29 cellular contexts compared by ENCODE assay signal in genomic region chr4:93743638-93744037, GRCh38.
"Had no signal": no experiment of that assay in that cellular context is flagged by ENCODE, and none has a peak within 500 bp of the region (broad histone marks: within the 10 kb centered on the region; RNA-seq: fewer than 3 reads in every experiment).

No MANE protein-coding gene starts in this region.

- H3K4me3 Mint-ChIP-seq: stimulated activated effector memory CD8-positive, alpha-beta T cell treated with anti-CD3 and anti-CD28 coated beads, Interleukin-12 subunit alpha, Interleukin-12 subunit beta, amount 100 ng/mL, for 72 hours; stimulated activated memory B cell treated with anti-CD40 and anti-IgM and Interleukin-4, amounts not matched to agents 10 μg/mL and 1 μg/mL and 100 μg/mL, for 72 hours; stimulated activated naive B cell treated with anti-CD40 and anti-IgM and Interleukin-4, amounts not matched to agents 10 μg/mL and 1 μg/mL and 100 μg/mL, for 72 hours; stimulated activated naive CD8-positive, alpha-beta T cell treated with anti-CD3 and anti-CD28 coated beads, Interleukin-15, amount 100 ng/mL, for 72 hours; stimulated activated naive CD8-positive, alpha-beta T cell treated with anti-CD3 and anti-CD28 coated beads, Interleukin-15, Interleukin-2, amounts not matched to agents 100 ng/mL and 50 ng/mL, for 24 hours; type B pancreatic cell had no signal

- H3K4me1 ChIP-seq: testis, thyroid gland, tibial artery, tibial nerve, transverse colon, upper lobe of left lung, uterus, vagina had no signal

- H3K27ac Mint-ChIP-seq: stimulated activated effector memory CD8-positive, alpha-beta T cell treated with anti-CD3 and anti-CD28 coated beads, Interleukin-12 subunit alpha, Interleukin-12 subunit beta, amount 100 ng/mL, for 72 hours; stimulated activated memory B cell treated with anti-CD40 and anti-IgM and Interleukin-4, amounts not matched to agents 10 μg/mL and 1 μg/mL and 100 μg/mL, for 72 hours; stimulated activated naive B cell treated with anti-CD40 and anti-IgM and Interleukin-4, amounts not matched to agents 10 μg/mL and 1 μg/mL and 100 μg/mL, for 72 hours; stimulated activated naive CD8-positive, alpha-beta T cell treated with anti-CD3 and anti-CD28 coated beads, Interleukin-15, amount 100 ng/mL, for 72 hours; stimulated activated naive CD8-positive, alpha-beta T cell treated with anti-CD3 and anti-CD28 coated beads, Interleukin-15, Interleukin-2, amounts not matched to agents 100 ng/mL and 50 ng/mL, for 24 hours; type B pancreatic cell had no signal

- H3K36me3 Mint-ChIP-seq: stimulated activated effector memory CD8-positive, alpha-beta T cell treated with anti-CD3 and anti-CD28 coated beads, Interleukin-12 subunit alpha, Interleukin-12 subunit beta, amount 100 ng/mL, for 72 hours; stimulated activated memory B cell treated with anti-CD40 and anti-IgM and Interleukin-4, amounts not matched to agents 10 μg/mL and 1 μg/mL and 100 μg/mL, for 72 hours; stimulated activated naive B cell treated with anti-CD40 and anti-IgM and Interleukin-4, amounts not matched to agents 10 μg/mL and 1 μg/mL and 100 μg/mL, for 72 hours; type B pancreatic cell had no signal

- H3K9me3 Mint-ChIP-seq: stimulated activated naive B cell treated with anti-CD40 and anti-IgM and Interleukin-4, amounts not matched to agents 10 μg/mL and 1 μg/mL and 100 μg/mL, for 72 hours; type B pancreatic cell had no signal

- H3K36me3 ChIP-seq: stomach, suprapubic skin, thoracic aorta, thyroid gland, tibial artery, tibial nerve, transverse colon, upper lobe of left lung, upper lobe of right lung, uterus, vagina had no signal

- H3K27me3 Mint-ChIP-seq: stimulated activated memory B cell treated with anti-CD40 and anti-IgM and Interleukin-4, amounts not matched to agents 10 μg/mL and 1 μg/mL and 100 μg/mL, for 72 hours; stimulated activated naive B cell treated with anti-CD40 and anti-IgM and Interleukin-4, amounts not matched to agents 10 μg/mL and 1 μg/mL and 100 μg/mL, for 72 hours; stimulated activated naive CD8-positive, alpha-beta T cell treated with anti-CD3 and anti-CD28 coated beads, Interleukin-15, amount 100 ng/mL, for 72 hours; stimulated activated naive CD8-positive, alpha-beta T cell treated with anti-CD3 and anti-CD28 coated beads, Interleukin-15, Interleukin-2, amounts not matched to agents 100 ng/mL and 50 ng/mL, for 24 hours; type B pancreatic cell had no signal

- H3K9me3 ChIP-seq: stomach, suprapubic skin, testis, thoracic aorta, thyroid gland, tibial artery, tibial nerve, transverse colon, upper lobe of left lung, upper lobe of right lung, uterus, vagina had no signal

- H3K27ac ChIP-seq: stomach, suprapubic skin, testis, thoracic aorta, thyroid gland, tibial artery, tibial nerve, transverse colon, upper lobe of left lung, upper lobe of right lung, uterus, vagina had no signal

- DNase-seq: stimulated activated CD4-positive, alpha-beta T cell treated with anti-CD3 and anti-CD28 coated beads, Interleukin-2, amount 100 ng/mL, for 48 hours; stimulated activated CD4-positive, alpha-beta T cell treated with anti-CD3 and anti-CD28 coated beads, Interleukin-4, amount 100 ng/mL, for 1 hour; stimulated activated CD4-positive, alpha-beta T cell treated with anti-CD3 and anti-CD28 coated beads, Interleukin-4, amount 100 ng/mL, for 24 hours; stimulated activated CD4-positive, alpha-beta T cell treated with anti-CD3 and anti-CD28 coated beads, Interleukin-4, amount 100 ng/mL, for 4 hours; stimulated activated CD8-positive, alpha-beta memory T cell treated with anti-CD3 and anti-CD28 coated beads, Interleukin-4, amount 100 ng/mL, for 48 hours; stimulated activated naive B cell treated with anti-CD40 and anti-IgM and Interleukin-4, amounts not matched to agents 10 μg/mL and 1 μg/mL and 100 μg/mL, for 72 hours; stimulated activated naive CD4-positive, alpha-beta T cell; stimulated activated naive CD4-positive, alpha-beta T cell treated with Interleukin-2 at 50 U/mL for 16 hours; stimulated activated naive CD8-positive, alpha-beta T cell treated with anti-CD3 and anti-CD28 coated beads, Interleukin-15, amount 100 ng/mL, for 72 hours; stimulated activated naive CD8-positive, alpha-beta T cell treated with anti-CD3 and anti-CD28 coated beads, Interleukin-15, Interleukin-2, amounts not matched to agents 100 U/mL and 50 U/mL, for 24 hours; stomach; substantia nigra; testis; thyroid gland; tibial artery; transverse colon; trophoblast cell; upper lobe of left lung; upper lobe of right lung; uterus had no signal

- H3K4me3 ChIP-seq: stomach, suprapubic skin, testis, thoracic aorta, thyroid gland, tibial artery, tibial nerve, transverse colon, upper lobe of left lung, upper lobe of right lung, uterus, vagina had no signal

- ATAC-seq: stimulated activated effector memory CD8-positive, alpha-beta T cell treated with anti-CD3 and anti-CD28 coated beads, Interleukin-12 subunit alpha, Interleukin-12 subunit beta, amount 100 ng/mL, for 72 hours; stimulated activated memory B cell treated with anti-CD40 and anti-IgM and Interleukin-4, amounts not matched to agents 10 μg/mL and 1 μg/mL and 100 μg/mL, for 72 hours; stimulated activated naive B cell treated with anti-CD40 and anti-IgM and Interleukin-4, amounts not matched to agents 10 μg/mL and 1 μg/mL and 100 μg/mL, for 72 hours; stimulated activated naive CD8-positive, alpha-beta T cell treated with anti-CD3 and anti-CD28 coated beads, Interleukin-15, amount 100 ng/mL, for 72 hours; stimulated activated naive CD8-positive, alpha-beta T cell treated with anti-CD3 and anti-CD28 coated beads, Interleukin-15, Interleukin-2, amounts not matched to agents 100 U/mL and 50 U/mL, for 24 hours had no signal

- FAIRE-seq: urothelium cell line had no signal

- H3K27me3 ChIP-seq: stomach, suprapubic skin, testis, thyroid gland, tibial artery, tibial nerve, transverse colon, upper lobe of left lung, upper lobe of right lung, uterus, vagina had no signal

- H3K4me1 Mint-ChIP-seq: stimulated activated effector memory CD8-positive, alpha-beta T cell treated with anti-CD3 and anti-CD28 coated beads, Interleukin-12 subunit alpha, Interleukin-12 subunit beta, amount 100 ng/mL, for 72 hours; stimulated activated naive CD8-positive, alpha-beta T cell treated with anti-CD3 and anti-CD28 coated beads, Interleukin-15, amount 100 ng/mL, for 72 hours had no signal
